24 cellular contexts compared by ENCODE assay signal in genomic region chr19:49704888-49705642, GRCh38. TPM values are rescaled to one million over a fixed set of nuclear protein-coding genes. Genes with fewer than 3 reads are reported as not detected.
"Had no signal": no experiment of that assay in that cellular context is flagged by ENCODE, and none has a peak within 500 bp of the region (broad histone marks: within the 10 kb centered on the region; RNA-seq: fewer than 3 reads in every experiment).

No MANE protein-coding gene starts in this region.

- H3K4me3 ChIP-seq: SJSA1, SK-N-MC had no signal

- H3K27ac ChIP-seq: HL-60, SJSA1, SK-N-MC had no signal

- FAIRE-seq: RCC 7860 had no signal

- DNase-seq: KBM-7, MV-4-11, NCI-H1048, NCI-H1105, NCI-H1417, NCI-H1436 treated with DMSO at 0.1 percent for 48 hours, NCI-H1694, NCI-H187 treated with DMSO at 0.1 percent for 48 hours, NCI-H2029 treated with DMSO at 0.1 percent for 48 hours, NCI-H2171 treated with DMSO at 0.1 percent for 48 hours, NCI-H446, NCI-H510A, NCI-H524 treated with DMSO at 0.1 percent for 48 hours, NCI-H69, NCI-H774, Right ventricle myocardium superior, RPMI8226, SIG-M5 had no signal

- H3K9me3 ChIP-seq: SJSA1 had no signal

- H3K27me3 ChIP-seq: SJSA1 had no signal

- H3K36me3 ChIP-seq: SJSA1 had no signal

- H3K4me1 ChIP-seq: SJSA1 had no signal

RNA-seq across cellular contexts. Expression of gene CPT1C, which starts 14.1 kb away (rescaled TPM):
- total RNA-seq: MCF 10A had no signal
- polyA plus RNA-seq: IgD-negative memory B cell had no signal
